9 cellular contexts compared by ENCODE assay signal in genomic region chr7:4189151-4189570, GRCh38.
DNase-seq lines count a peak whose midpoint lies in the region; TF ChIP-seq lines count a peak whose summit lies in the region.
"Had no signal": no experiment of that assay in that cellular context is flagged by ENCODE, and none has a peak within 500 bp of the region (broad histone marks: within the 10 kb centered on the region; RNA-seq: fewer than 3 reads in every experiment).

No MANE protein-coding gene starts in this region.

- dilution Hi-C loops in mammary epithelial cell (cut with HindIII; ENCODE audit: low sequenced_read_pairs), result no loop called here

- H3K4me1 ChIP-seq in mammary epithelial cell (ENCODE audit: insufficient read depth, low read length) (no peaks in the 10 kb centered on the region), smooth muscle cell (ENCODE audit: low read depth) (peaks cover 7% of the 10 kb centered on the region)

- H3F3A ChIP-seq in smooth muscle cell (ENCODE audit: low read depth), result no peaks in the 10 kb centered on the region

- in situ Hi-C loops in mammary epithelial cell (cut with MboI; ENCODE audit: low sequenced_read_pairs in 2 of 2), result no loop called here

- H3K79me2 ChIP-seq in mammary epithelial cell (ENCODE audit: insufficient read depth, low read length) (no peaks in the 10 kb centered on the region), smooth muscle cell (ENCODE audit: low read depth) (no peaks in the 10 kb centered on the region)

- no peak overlapping the region for H3K27ac ChIP-seq in mammary epithelial cell (ENCODE audit: insufficient read depth, low read depth, low read length)
- H3K27ac ChIP-seq in smooth muscle cell (ENCODE audit: low read depth), result peak overlapping the region; percentile 12

- TF ChIP-seq CTCF in mammary epithelial cell (conservative IDR thresholded peaks at IDR 0.05 in 1 of 2, IDR thresholded peaks at IDR 0.05 in 1 of 2; ENCODE audit: extremely low read depth in 1 of 2, insufficient read depth in 1 of 2, low read depth in 1 of 2, low read length in 2 of 2), result no peak
- no peak for TF ChIP-seq CTCF in kidney epithelial cell (IDR thresholded peaks at IDR 0.05; ENCODE audit: insufficient read depth, low read length, poor library complexity, severe bottlenecking)
- no peak for TF ChIP-seq CTCF in smooth muscle cell (IDR thresholded peaks at IDR 0.05; ENCODE audit: borderline replicate concordance, insufficient read depth, poor library complexity, severe bottlenecking)

- 0% methylated on average over 12 of the region's 13 CpGs for WGBS in mammary epithelial cell (ENCODE audit: low coverage, missing lambda C conversion rate)
- 28% methylated on average over 13 of the region's 13 CpGs for WGBS in smooth muscle cell (ENCODE audit: low lambda C conversion rate)

- H2AFZ ChIP-seq in mammary epithelial cell (ENCODE audit: low read depth, low read length), result no peak overlapping the region
- no peak overlapping the region for H2AFZ ChIP-seq in smooth muscle cell (ENCODE audit: low read depth)

- BruUV-seq in mammary epithelial cell (replicated peaks; lab: Mats Ljungman, UMichigan), result no TSS peak

- no peaks in the 10 kb centered on the region for H4K20me1 ChIP-seq in mammary epithelial cell (ENCODE audit: insufficient read depth, low read length)
- no peaks in the 10 kb centered on the region for H4K20me1 ChIP-seq in smooth muscle cell (ENCODE audit: low read depth)

- no peak overlapping the region for H3K4me3 ChIP-seq in mammary epithelial cell (replicated peaks in 1 of 3; ENCODE audit: insufficient read depth in 1 of 3, low read depth in 2 of 3, low read length in 3 of 3)
- no peak overlapping the region for H3K4me3 ChIP-seq in kidney epithelial cell (ENCODE audit: low read depth, low read length)
- peak overlapping the region; percentile 31 for H3K4me3 ChIP-seq in smooth muscle cell
- H3K4me3 ChIP-seq in H7 (ENCODE audit: insufficient read depth, low read depth, low read length), result no peak overlapping the region

- peak; percentile 92 for DNase-seq in NCI-H1694 (lab: John Stamatoyannopoulos, UW)
- DNase-seq in mammary epithelial cell, result peak; percentile 96
- DNase-seq in kidney epithelial cell (ENCODE audit: low read depth), result peak; percentile 26
- peak; percentile 35 for DNase-seq in smooth muscle cell (lab: John Stamatoyannopoulos, UW; ENCODE audit: unreplicated experiment)
- no peak for DNase-seq in H7
- DNase-seq in stimulated activated CD4-positive, alpha-beta T cell treated with anti-CD3 and anti-CD28 coated beads, Interleukin-12 subunit alpha, Interleukin-12 subunit beta, amount 100 ng/mL, for 4 hours, result no peak
- DNase-seq in NCI-H2107 (lab: John Stamatoyannopoulos, UW), result no peak
- DNase-seq in NCI-H187 (lab: John Stamatoyannopoulos, UW), result no peak
- DNase-seq: stimulated activated naive B cell treated with anti-CD40 and anti-IgM and Interleukin-4, amounts not matched to agents 10 μg/mL and 1 μg/mL and 100 μg/mL, for 72 hours had no signal

- CTCF ChIA-PET in mammary epithelial cell (lab: Charles Lee; ENCODE audit: low non-redundant PET), result interaction anchor here (0.6 to 1.0 kb wide), 2 partner anchors 29 to 36 kb away, joined by 3 to 6 read pairs; no protein-coding TSS in a partner anchor

- H3K27me3 ChIP-seq in mammary epithelial cell (ENCODE audit: insufficient read depth, low read length) (no peaks in the 10 kb centered on the region), kidney epithelial cell (ENCODE audit: control insufficient read depth, insufficient read depth, low read length) (no peaks in the 10 kb centered on the region), smooth muscle cell (ENCODE audit: low read depth) (no peaks in the 10 kb centered on the region), H7 (ENCODE audit: control insufficient read depth, insufficient read depth, low read length) (no peaks in the 10 kb centered on the region)

- H3K9me3 ChIP-seq in mammary epithelial cell (replicated peaks; ENCODE audit: insufficient read depth, low read length) (peaks cover 25% of the 10 kb centered on the region), smooth muscle cell (replicated peaks; ENCODE audit: low read depth) (no peaks in the 10 kb centered on the region)

- no peak overlapping the region for H3K9ac ChIP-seq in mammary epithelial cell (ENCODE audit: insufficient read depth, low read length)
- H3K9ac ChIP-seq in smooth muscle cell (ENCODE audit: low read depth), result peak overlapping the region; percentile 7

- H3K4me2 ChIP-seq in mammary epithelial cell (ENCODE audit: insufficient read depth, low read depth, low read length) (peak overlapping the region; percentile 41), smooth muscle cell (peak overlapping the region; percentile 76)

- H3K36me3 ChIP-seq in mammary epithelial cell (ENCODE audit: insufficient read depth, low read length) (no peaks in the 10 kb centered on the region), kidney epithelial cell (ENCODE audit: control insufficient read depth, insufficient read depth, low read length) (no peaks in the 10 kb centered on the region), smooth muscle cell (ENCODE audit: low read depth) (no peaks in the 10 kb centered on the region), H7 (replicated peaks; ENCODE audit: control insufficient read depth, insufficient read depth, low read length) (no peaks in the 10 kb centered on the region)

- intact Hi-C loops in mammary epithelial cell (cut with micrococcal nuclease), result no loop called here

Comparison
In these comparisons a context has a peak if more than half of its experiments do, and no peak if none do; other contexts are left out.
1. DNase-seq: peak in NCI-H1694 (single experiment), mammary epithelial cell (single experiment), kidney epithelial cell (single experiment) and smooth muscle cell (single experiment); none in H7 (single experiment), stimulated activated CD4-positive, alpha-beta T cell treated with anti-CD3 and anti-CD28 coated beads, Interleukin-12 subunit alpha, Interleukin-12 subunit beta, amount 100 ng/mL, for 4 hours (single experiment), NCI-H2107 (single experiment) and NCI-H187 (0 of 2).